In genomic region chr1:7326366-7326765, GRCh38 we compare ENCODE assay signal across 16 cellular contexts.
"Had no signal": no experiment of that assay in that cellular context is flagged by ENCODE, and none has a peak within 500 bp of the region (broad histone marks: within the 10 kb centered on the region; RNA-seq: fewer than 3 reads in every experiment).

No MANE protein-coding gene starts in this region.

- DNase-seq: effector memory CD4-positive, alpha-beta T cell; esophagus squamous epithelium; foreskin fibroblast; glutamatergic neuron; left ventricle myocardium inferior; naive thymus-derived CD4-positive, alpha-beta T cell; nephron progenitor cell; spleen; stimulated activated CD4-positive, alpha-beta T cell treated with anti-CD3 and anti-CD28 coated beads, Interleukin-2, amount 100 ng/mL, for 24 hours; stimulated activated CD4-positive, alpha-beta T cell treated with anti-CD3 and anti-CD28 coated beads, Interleukin-4, amount 100 ng/mL, for 4 hours; stimulated activated naive B cell treated with anti-CD40 and anti-IgM and Interleukin-4, amounts not matched to agents 10 μg/mL and 1 μg/mL and 100 μg/mL, for 72 hours; stimulated activated naive CD8-positive, alpha-beta T cell treated with anti-CD3 and anti-CD28 coated beads, Interleukin-15, amount 100 ng/mL, for 72 hours; testis had no signal

- H3K9me3 ChIP-seq: esophagus squamous epithelium, testis had no signal

- H3K27me3 ChIP-seq: testis, tibial nerve had no signal

- H3K4me1 Mint-ChIP-seq: naive thymus-derived CD4-positive, alpha-beta T cell; nephron progenitor cell; stimulated activated naive B cell treated with anti-CD40 and anti-IgM and Interleukin-4, amounts not matched to agents 10 μg/mL and 1 μg/mL and 100 μg/mL, for 72 hours; stimulated activated naive CD8-positive, alpha-beta T cell treated with anti-CD3 and anti-CD28 coated beads, Interleukin-15, amount 100 ng/mL, for 72 hours had no signal

- H3K4me3 Mint-ChIP-seq: naive thymus-derived CD4-positive, alpha-beta T cell; nephron progenitor cell; stimulated activated naive B cell treated with anti-CD40 and anti-IgM and Interleukin-4, amounts not matched to agents 10 μg/mL and 1 μg/mL and 100 μg/mL, for 72 hours; stimulated activated naive CD8-positive, alpha-beta T cell treated with anti-CD3 and anti-CD28 coated beads, Interleukin-15, amount 100 ng/mL, for 72 hours had no signal

- H3K4me3 ChIP-seq: esophagus squamous epithelium, gastroesophageal sphincter, left ventricle myocardium inferior, spleen, testis, tibial nerve had no signal

- ATAC-seq: gastroesophageal sphincter; naive thymus-derived CD4-positive, alpha-beta T cell; sciatic nerve; stimulated activated naive B cell treated with anti-CD40 and anti-IgM and Interleukin-4, amounts not matched to agents 10 μg/mL and 1 μg/mL and 100 μg/mL, for 72 hours; stimulated activated naive CD8-positive, alpha-beta T cell treated with anti-CD3 and anti-CD28 coated beads, Interleukin-15, amount 100 ng/mL, for 72 hours had no signal

- H3K27ac ChIP-seq: esophagus squamous epithelium, gastroesophageal sphincter, left ventricle myocardium inferior, spleen, testis, tibial nerve had no signal

- H3K36me3 ChIP-seq: esophagus squamous epithelium, gastroesophageal sphincter, left ventricle myocardium inferior, spleen, tibial nerve had no signal

- H3K27ac Mint-ChIP-seq: naive thymus-derived CD4-positive, alpha-beta T cell; nephron progenitor cell; stimulated activated naive B cell treated with anti-CD40 and anti-IgM and Interleukin-4, amounts not matched to agents 10 μg/mL and 1 μg/mL and 100 μg/mL, for 72 hours; stimulated activated naive CD8-positive, alpha-beta T cell treated with anti-CD3 and anti-CD28 coated beads, Interleukin-15, amount 100 ng/mL, for 72 hours had no signal

- H3K4me1 ChIP-seq: esophagus squamous epithelium, gastroesophageal sphincter, left ventricle myocardium inferior, spleen, testis, tibial nerve had no signal
